Comparison of ENCODE assay signal across 22 cellular contexts in the genomic region with DNA sequence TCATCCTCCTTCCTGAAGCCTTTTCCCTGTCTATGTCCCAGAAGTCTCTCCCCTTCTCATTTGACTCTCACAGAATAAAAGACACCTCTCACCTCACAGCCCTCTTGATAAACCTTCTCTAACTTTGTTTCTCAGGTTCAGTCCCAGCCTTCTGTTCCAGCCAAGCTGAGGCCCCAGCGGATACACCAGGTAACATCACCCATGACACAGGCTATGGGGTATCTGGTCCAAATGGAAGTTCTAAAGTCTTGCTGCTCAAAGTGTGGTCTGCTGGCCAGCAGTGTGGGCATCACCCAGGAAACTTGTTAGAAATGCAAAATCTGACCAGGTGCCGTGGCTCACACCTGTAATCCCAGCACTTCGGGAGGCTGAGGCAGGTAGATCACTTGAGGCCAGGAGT. TPM values are rescaled to one million over a fixed set of nuclear protein-coding genes. Genes with fewer than 3 reads are reported as not detected.
"Had no signal": no experiment of that assay in that cellular context is flagged by ENCODE, and none has a peak within 500 bp of the region (broad histone marks: within the 10 kb centered on the region; RNA-seq: fewer than 3 reads in every experiment).

No MANE protein-coding gene starts in this region.

- H3K27me3 ChIP-seq: esophagus squamous epithelium, hepatocyte, right atrium auricular region, transverse colon, vagina had no signal

- H3K4me1 ChIP-seq: esophagus squamous epithelium, left ventricle myocardium inferior, right atrium auricular region, transverse colon, vagina had no signal

- H3K9me3 Mint-ChIP-seq: activated CD4-positive, alpha-beta memory T cell treated with anti-CD3 and anti-CD28 coated beads, Interleukin-2, amount 10 ng/mL, durations not matched to agents 7 days and 5 days; nephron had no signal

- H3K9me3 ChIP-seq: esophagus squamous epithelium, left ventricle myocardium inferior, mucosa of descending colon, right atrium auricular region, transverse colon, vagina had no signal

- DNase-seq: activated CD4-positive, alpha-beta memory T cell treated with anti-CD3 and anti-CD28 coated beads, Interleukin-2, amount 10 ng/mL, durations not matched to agents 7 days and 5 days; activated CD4-positive, alpha-beta T cell treated with anti-CD3 and anti-CD28 coated beads for 36 hours; activated CD8-positive, alpha-beta memory T cell treated with anti-CD3 and anti-CD28 coated beads, Interleukin-2, amount 50 U/mL, for 4 hours; amniotic stem cell; esophagus squamous epithelium; left ventricle myocardium inferior; mucosa of descending colon; occipital lobe; stimulated activated CD4-positive, alpha-beta T cell treated with anti-CD3 and anti-CD28 coated beads, Interleukin-2, amount 100 ng/mL, for 48 hours; stimulated activated naive CD4-positive, alpha-beta T cell treated with Interleukin-2 at 50 U/mL for 16 hours; substantia nigra; transverse colon; WERI-Rb-1 had no signal

- H3K27ac ChIP-seq: esophagus squamous epithelium, hepatocyte, left ventricle myocardium inferior, right atrium auricular region, transverse colon, vagina, WERI-Rb-1 had no signal

- H2AFZ ChIP-seq: hepatocyte had no signal

- ATAC-seq: activated CD4-positive, alpha-beta T cell treated with anti-CD3 and anti-CD28 coated beads for 36 hours; mucosa of descending colon had no signal

- H3K36me3 ChIP-seq: esophagus squamous epithelium, left ventricle myocardium inferior, right atrium auricular region, transverse colon, vagina, WERI-Rb-1 had no signal

- H3K4me1 Mint-ChIP-seq: activated CD4-positive, alpha-beta T cell treated with anti-CD3 and anti-CD28 coated beads for 36 hours had no signal

- H3K27me3 Mint-ChIP-seq: activated CD4-positive, alpha-beta memory T cell treated with anti-CD3 and anti-CD28 coated beads, Interleukin-2, amount 10 ng/mL, durations not matched to agents 7 days and 5 days; activated CD4-positive, alpha-beta T cell treated with anti-CD3 and anti-CD28 coated beads for 36 hours; progenitor cell of endocrine pancreas had no signal

- H3K27ac Mint-ChIP-seq: activated CD4-positive, alpha-beta memory T cell treated with anti-CD3 and anti-CD28 coated beads, Interleukin-2, amount 10 ng/mL, durations not matched to agents 7 days and 5 days; nephron; progenitor cell of endocrine pancreas had no signal

- H3K4me3 ChIP-seq: esophagus squamous epithelium, hepatocyte, left ventricle myocardium inferior, mucosa of descending colon, right atrium auricular region, transverse colon, vagina had no signal

- H3K4me2 ChIP-seq: hepatocyte had no signal

- H3K79me2 ChIP-seq: hepatocyte had no signal

- H3K4me3 Mint-ChIP-seq: activated CD4-positive, alpha-beta memory T cell treated with anti-CD3 and anti-CD28 coated beads, Interleukin-2, amount 10 ng/mL, durations not matched to agents 7 days and 5 days; activated CD4-positive, alpha-beta T cell treated with anti-CD3 and anti-CD28 coated beads for 36 hours; nephron had no signal

RNA-seq across cellular contexts. Expression of gene LY9, which starts 23.2 kb away (rescaled TPM):
- total RNA-seq: fibroblast of villous mesenchyme, glomerular endothelial cell, hepatocyte, kidney epithelial cell, left ventricle myocardium inferior, occipital lobe, progenitor cell of endocrine pancreas, skeletal muscle tissue had no signal
- polyA plus RNA-seq: hepatocyte had no signal

RNA-seq across cellular contexts. Expression of gene CD244, which starts 43.5 kb away (rescaled TPM):
- total RNA-seq: fibroblast of villous mesenchyme, glomerular endothelial cell, kidney epithelial cell, occipital lobe, progenitor cell of endocrine pancreas had no signal
